Comparison of ENCODE assay signal across 9 cellular contexts in genomic region chr19:39212377-39212742, GRCh38. TPM values are rescaled to one million over a fixed set of nuclear protein-coding genes. Genes with fewer than 3 reads are reported as not detected.
DNase-seq lines count a peak whose midpoint lies in the region; ATAC-seq and TF ChIP-seq lines count a peak whose summit lies in the region.
"Had no signal": no experiment of that assay in that cellular context is flagged by ENCODE, and none has a peak within 500 bp of the region (broad histone marks: within the 10 kb centered on the region; RNA-seq: fewer than 3 reads in every experiment).

No MANE protein-coding gene starts in this region.

- WGBS in lung, 2 donors, result 24 to 34% methylated on average over 8 of the region's 8 CpGs
- 19% methylated on average over 8 of the region's 8 CpGs; no CpG with 5 or more reads in 1 of the 2 donors for WGBS in transverse colon (ENCODE audit: low coverage in 1 of 2), 2 donors

- H3K27me3 ChIP-seq in HAP-1 (ENCODE audit: low read depth) (0 out of 2 replicates have a peak, but pooled peaks cover 3% of the 10 kb centered on the region), RWPE2 (ENCODE audit: insufficient read depth, poor library complexity, severe bottlenecking) (no peaks in the 10 kb centered on the region), lung (ENCODE audit: control insufficient read depth, insufficient read depth) (no peaks in the 10 kb centered on the region), transverse colon (peaks cover 16% of the 10 kb centered on the region)

- H3K9me3 ChIP-seq in HAP-1, result no peaks in the 10 kb centered on the region
- H3K9me3 ChIP-seq in RWPE2 (ENCODE audit: severe bottlenecking), result no peaks in the 10 kb centered on the region
- H3K9me3 ChIP-seq in lung (ENCODE audit: control insufficient read depth in 2 of 2, insufficient read depth in 1 of 2, low read length in 1 of 2), result peaks cover 2 to 5% of the 10 kb centered on the region in 2 donors
- no peaks in the 10 kb centered on the region for H3K9me3 ChIP-seq in transverse colon

- no peak for TF ChIP-seq POLR2A in transverse colon (IDR thresholded peaks at IDR 0.05)

- ATAC-seq in RWPE2 (ENCODE audit: low read depth) (peak; percentile 36; the same call in 2 of the 3 replicates), lung (ENCODE audit: insufficient read depth, low FRiP score) (no peak)

- TF ChIP-seq EP300 in transverse colon (IDR thresholded peaks at IDR 0.05; ENCODE audit: low read depth), result no peak

- peak; percentile 32 for TF ChIP-seq CTCF in RWPE2 (IDR thresholded peaks at IDR 0.05; ENCODE audit: poor library complexity, severe bottlenecking)
- no peak for TF ChIP-seq CTCF in lung (IDR thresholded peaks at IDR 0.05; ENCODE audit: control extremely low read depth, extremely low read depth)
- peak in 2 of 5 experiments; percentile 16 to 20 for TF ChIP-seq CTCF in transverse colon (IDR thresholded peaks at IDR 0.05)

- H3K27me3 Mint-ChIP-seq in activated naive CD4-positive, alpha-beta T cell treated with anti-CD3 and anti-CD28 coated beads, Interleukin-2, amount 10 ng/mL, durations not matched to agents 7 days and 5 days, result peaks cover 42% of the 10 kb centered on the region

- H3K27ac ChIP-seq in RWPE2 (ENCODE audit: poor library complexity, severe bottlenecking), result no peak overlapping the region
- H3K27ac ChIP-seq in lung (ENCODE audit: low read depth in 1 of 2, low read length in 1 of 2), result no peak overlapping the region
- no peak overlapping the region for H3K27ac ChIP-seq in transverse colon

- H3K4me1 ChIP-seq in HAP-1, result no peaks in the 10 kb centered on the region
- H3K4me1 ChIP-seq in RWPE2 (ENCODE audit: insufficient read depth, poor library complexity, severe bottlenecking), result no peaks in the 10 kb centered on the region
- H3K4me1 ChIP-seq in lung (ENCODE audit: control insufficient read depth in 2 of 2, insufficient read depth in 2 of 2, low read length in 2 of 2), result no peaks in the 10 kb centered on the region
- H3K4me1 ChIP-seq in transverse colon, result no peaks in the 10 kb centered on the region

- H3K4me3 Mint-ChIP-seq in activated naive CD4-positive, alpha-beta T cell treated with anti-CD3 and anti-CD28 coated beads, Interleukin-2, amount 10 ng/mL, durations not matched to agents 7 days and 5 days, result no peak overlapping the region
- H3K4me3 Mint-ChIP-seq: activated naive CD4-positive, alpha-beta T cell treated with anti-CD3 and anti-CD28 coated beads, Interleukin-2, amount 50 U/mL, for 24 hours had no signal

- no peaks in the 10 kb centered on the region for H3K9me3 Mint-ChIP-seq in activated naive CD4-positive, alpha-beta T cell treated with anti-CD3 and anti-CD28 coated beads, Interleukin-2, amount 10 ng/mL, durations not matched to agents 7 days and 5 days
- H3K9me3 Mint-ChIP-seq: activated naive CD4-positive, alpha-beta T cell treated with anti-CD3 and anti-CD28 coated beads, Interleukin-2, amount 50 U/mL, for 24 hours had no signal

- H3K4me1 Mint-ChIP-seq in activated naive CD4-positive, alpha-beta T cell treated with anti-CD3 and anti-CD28 coated beads, Interleukin-2, amount 10 ng/mL, durations not matched to agents 7 days and 5 days, result no peaks in the 10 kb centered on the region
- H3K4me1 Mint-ChIP-seq: activated naive CD4-positive, alpha-beta T cell treated with anti-CD3 and anti-CD28 coated beads, Interleukin-2, amount 50 U/mL, for 24 hours had no signal

- H3K36me3 ChIP-seq in HAP-1 (replicated peaks) (no peaks in the 10 kb centered on the region), RWPE2 (ENCODE audit: low read depth) (no peaks in the 10 kb centered on the region), lung (ENCODE audit: control insufficient read depth in 2 of 2, insufficient read depth in 2 of 2, low read length in 2 of 2) (no peaks in the 10 kb centered on the region), transverse colon (no peaks in the 10 kb centered on the region)

- intact Hi-C loops in transverse colon (cut with DNase I; ENCODE audit: low total_unique reads), result no loop called here

- peak; percentile 12 to 61 for DNase-seq in HAP-1 (ENCODE audit: low spot score in 2 of 2)
- DNase-seq in RWPE2 (ENCODE audit: low spot score), result no peak
- peak; percentile 79 for DNase-seq in activated naive CD4-positive, alpha-beta T cell treated with anti-CD3 and anti-CD28 coated beads, Interleukin-2, amount 10 ng/mL, durations not matched to agents 7 days and 5 days
- DNase-seq in lung (ENCODE audit: low spot score), result peak; percentile 40
- peak; percentile 26 for DNase-seq in transverse colon
- DNase-seq in GF-D8 (lab: John Stamatoyannopoulos, UW), result no peak
- DNase-seq in NCI-H2171 (lab: John Stamatoyannopoulos, UW), result no peak

- no peak overlapping the region for H3K27ac Mint-ChIP-seq in activated naive CD4-positive, alpha-beta T cell treated with anti-CD3 and anti-CD28 coated beads, Interleukin-2, amount 10 ng/mL, durations not matched to agents 7 days and 5 days
- H3K27ac Mint-ChIP-seq: activated naive CD4-positive, alpha-beta T cell treated with anti-CD3 and anti-CD28 coated beads, Interleukin-2, amount 50 U/mL, for 24 hours had no signal

- H3K36me3 Mint-ChIP-seq in activated naive CD4-positive, alpha-beta T cell treated with anti-CD3 and anti-CD28 coated beads, Interleukin-2, amount 10 ng/mL, durations not matched to agents 7 days and 5 days, result no peaks in the 10 kb centered on the region
- H3K36me3 Mint-ChIP-seq: activated naive CD4-positive, alpha-beta T cell treated with anti-CD3 and anti-CD28 coated beads, Interleukin-2, amount 50 U/mL, for 24 hours had no signal

- H3K4me3 ChIP-seq in HAP-1 (no peak overlapping the region), RWPE2 (ENCODE audit: severe bottlenecking) (no peak overlapping the region), lung (no peak overlapping the region), transverse colon (no peak overlapping the region)

- in situ Hi-C loops in HAP-1 (cut with MboI; ENCODE audit: low sequenced_read_pairs) (no loop called here), transverse colon (cut with MboI; ENCODE audit: low pct_ligation_motif_present in 1 of 4, low pct_unique_long_range_greater_than_20kb in 1 of 4, low sequenced_read_pairs in 3 of 4) (loop anchor here in 1 of 4 donors (25.0 kb wide), 1 partner anchor 625 kb away; no protein-coding TSS in a partner anchor)

- CTCF ChIA-PET in activated naive CD4-positive, alpha-beta T cell treated with anti-CD3 and anti-CD28 coated beads, Interleukin-2, amount 10 ng/mL, durations not matched to agents 7 days and 5 days (lab: Charles Lee), result interaction anchor here (0.6 to 2.4 kb wide), 5 partner anchors 25 to 229 kb away, joined by 3 to 8 read pairs (median 3); partner anchors contain the start of gene PLEKHG2

RNA-seq across cellular contexts. Expression of gene SYCN, which starts 8.3 kb away (rescaled TPM):
- total RNA-seq in lung, result not detected
- under 1 TPM in 1 of 2 donors, not detected in 1; 0.18 TPM for polyA plus RNA-seq in lung
- not detected for total RNA-seq in transverse colon
- polyA plus RNA-seq: thymus had no signal

RNA-seq across cellular contexts. Expression of gene NCCRP1, which starts 15.6 kb away (rescaled TPM):
- total RNA-seq in lung (under 1 TPM; 0.09 to 0.97 TPM), transverse colon (1 to 10 TPM in 2 of 4 donors, under 1 TPM in 1, not detected in 1; 0.14 to 3.0 (median 1.1) TPM)
- under 1 TPM; 0.05 to 0.26 TPM for polyA plus RNA-seq in lung

RNA-seq across cellular contexts. Expression of gene IFNL3, which starts 32.4 kb away (rescaled TPM):
- total RNA-seq in lung (not detected), transverse colon (not detected)
- not detected for polyA plus RNA-seq in lung

RNA-seq across cellular contexts. Expression of gene IFNL4, which starts 36.3 kb away (rescaled TPM):
- total RNA-seq in lung (not detected), transverse colon (not detected)
- not detected for polyA plus RNA-seq in lung

RNA-seq across cellular contexts. Expression of gene IFNL2, which starts 55.8 kb away (rescaled TPM):
- not detected for total RNA-seq in lung
- polyA plus RNA-seq in lung, result not detected
- not detected for total RNA-seq in transverse colon

Comparison
In these comparisons a context has a peak if more than half of its experiments do, and no peak if none do; other contexts are left out.
1. DNase-seq: peak in HAP-1 (2 of 2), activated naive CD4-positive, alpha-beta T cell treated with anti-CD3 and anti-CD28 coated beads, Interleukin-2, amount 10 ng/mL, durations not matched to agents 7 days and 5 days (single experiment), lung (single experiment) and transverse colon (single experiment); none in RWPE2 (single experiment), GF-D8 (single experiment) and NCI-H2171 (single experiment).